21 cellular contexts compared by ENCODE assay signal in the genomic region with DNA sequence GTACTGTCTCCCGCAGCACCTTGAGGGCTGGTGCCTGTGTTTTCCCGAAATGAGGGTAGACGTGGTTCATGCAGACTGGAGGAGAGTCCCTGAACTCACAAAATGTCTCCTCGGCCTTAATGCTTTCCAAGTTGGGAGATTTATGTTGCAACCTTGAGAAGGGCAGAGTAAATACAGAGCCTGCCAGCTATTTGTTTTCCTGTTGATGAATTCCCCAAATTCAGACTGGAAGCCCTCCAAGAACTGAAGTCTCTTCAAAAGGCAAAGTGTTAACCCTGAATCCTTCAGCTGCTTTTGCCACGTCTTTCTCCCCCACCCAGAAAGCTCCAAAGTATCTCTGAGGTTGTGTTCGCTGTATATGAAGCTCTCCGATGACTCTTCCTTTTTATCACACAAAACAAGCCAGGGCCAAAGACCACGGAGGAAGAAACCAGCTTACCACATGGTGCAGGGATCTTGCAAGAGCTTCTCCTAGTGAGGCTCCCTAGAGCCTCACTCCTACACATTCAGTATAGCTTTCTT.
DNase-seq lines count a peak whose midpoint lies in the region; TF ChIP-seq lines count a peak whose summit lies in the region.
"Had no signal": no experiment of that assay in that cellular context is flagged by ENCODE, and none has a peak within 500 bp of the region (broad histone marks: within the 10 kb centered on the region; RNA-seq: fewer than 3 reads in every experiment).

No MANE protein-coding gene starts in this region.

- TF ChIP-seq CTCF in neural progenitor cell (IDR thresholded peaks at IDR 0.05): no peak
- no peak for TF ChIP-seq CTCF in dorsolateral prefrontal cortex (IDR thresholded peaks at IDR 0.05 in 54 of 56, conservative IDR thresholded peaks at IDR 0.05 in 2 of 56; ENCODE audit: low read depth in 1 of 56, partially characterized antibody in 56 of 56)

- no peaks in the 10 kb centered on the region for H3K9me3 Mint-ChIP-seq in neural progenitor cell
- H3K9me3 Mint-ChIP-seq: activated naive CD4-positive, alpha-beta T cell treated with anti-CD3 and anti-CD28 coated beads, Interleukin-2, amount 50 U/mL, for 72 hours; activated T-cell treated with anti-CD3 and anti-CD28 coated beads, Interleukin-2, amount 50 U/mL, for 72 hours; T-helper 1 cell treated with Interleukin-12 subunit alpha and Interleukin-12 subunit beta and Interleukin-4 antibody, amounts not matched to agents 30 μg/mL and 1 μg/mL, for 36 hours had no signal

- H3K27me3 Mint-ChIP-seq in neural progenitor cell (ENCODE audit: insufficient read depth, low read depth): peaks cover 8% of the 10 kb centered on the region

- H3K27ac Mint-ChIP-seq in neural progenitor cell: no peak overlapping the region
- H3K27ac Mint-ChIP-seq: activated CD8-positive, alpha-beta T cell treated with anti-CD3 and anti-CD28 coated beads, Interleukin-2, amount 10 ng/mL, durations not matched to agents 7 days and 5 days; activated naive CD4-positive, alpha-beta T cell treated with anti-CD3 and anti-CD28 coated beads, Interleukin-2, amount 50 U/mL, for 72 hours; activated T-cell treated with anti-CD3 and anti-CD28 coated beads, Interleukin-2, amount 50 U/mL, for 72 hours; T-helper 1 cell treated with Interleukin-12 subunit alpha and Interleukin-12 subunit beta and Interleukin-4 antibody, amounts not matched to agents 30 μg/mL and 1 μg/mL, for 36 hours had no signal

- H3K9me2 ChIP-seq in GM23248 (ENCODE audit: insufficient read depth): no peaks in the 10 kb centered on the region

- WGBS in GM23248 (ENCODE audit: low coverage in 1 of 2, low lambda C conversion rate in 2 of 2, missing lambda C conversion rate in 2 of 2), 2 experiments: 51 to 58% methylated on average over 8 of the region's 8 CpGs

- no peaks in the 10 kb centered on the region for H3K36me3 ChIP-seq in GM23248 (ENCODE audit: low read depth)
- H3K36me3 ChIP-seq in neural progenitor cell: no peaks in the 10 kb centered on the region
- H3K36me3 ChIP-seq: colonic mucosa, tibial artery had no signal

- H3K27me3 ChIP-seq in GM23248 (replicated peaks; ENCODE audit: insufficient read depth) (no peaks in the 10 kb centered on the region), neural progenitor cell (no peaks in the 10 kb centered on the region), dorsolateral prefrontal cortex (peaks cover 0 to 29% (median 0%) of the 10 kb centered on the region in 45 donors)
- H3K27me3 ChIP-seq: colonic mucosa, hepatocyte had no signal

- intact Hi-C loops in dorsolateral prefrontal cortex (cut with DNase I): loop anchor here in 1 of 2 donors (10.0 kb wide), 2 partner anchors 167 to 297 kb away; no protein-coding TSS in a partner anchor
- intact Hi-C loops in posterior cingulate gyrus (cut with DNase I): loop anchor here (5.0 to 10.0 kb wide), 2 partner anchors 785 to 1267 kb away; a partner anchor contains a TSS

- H4K20me1 ChIP-seq in GM23248 (ENCODE audit: insufficient read depth): no peaks in the 10 kb centered on the region
- H4K20me1 ChIP-seq in neural progenitor cell (ENCODE audit: low read depth): no peaks in the 10 kb centered on the region

- H3K4me3 Mint-ChIP-seq in neural progenitor cell: no peak overlapping the region
- H3K4me3 Mint-ChIP-seq: activated CD8-positive, alpha-beta T cell treated with anti-CD3 and anti-CD28 coated beads, Interleukin-2, amount 10 ng/mL, durations not matched to agents 7 days and 5 days; activated T-cell treated with anti-CD3 and anti-CD28 coated beads, Interleukin-2, amount 50 U/mL, for 72 hours; T-helper 1 cell treated with Interleukin-12 subunit alpha and Interleukin-12 subunit beta and Interleukin-4 antibody, amounts not matched to agents 30 μg/mL and 1 μg/mL, for 36 hours had no signal

- H3K9ac ChIP-seq in GM23248 (no peak overlapping the region), neural progenitor cell (no peak overlapping the region)

- H3K4me2 ChIP-seq in GM23248 (ENCODE audit: unreplicated experiment): no peak overlapping the region
- H3K4me2 ChIP-seq in neural progenitor cell: no peak overlapping the region
- H3K4me2 ChIP-seq: hepatocyte had no signal

- H2AFZ ChIP-seq in GM23248 (peak overlapping the region; percentile 32; the same call in 1 of the 2 replicates), neural progenitor cell (replicated peaks) (peak overlapping the region; percentile 53)
- H2AFZ ChIP-seq: hepatocyte had no signal

- H3K27ac ChIP-seq in GM23248 (no peak overlapping the region), neural progenitor cell (no peak overlapping the region), dorsolateral prefrontal cortex (no peak overlapping the region)
- H3K27ac ChIP-seq: colonic mucosa, hepatocyte, tibial artery had no signal

- in situ Hi-C loops in GM23248 (cut with MboI): loop anchor here (5.0 to 10.0 kb wide), 3 partner anchors 177 to 757 kb away; no protein-coding TSS in a partner anchor

- H3K79me2 ChIP-seq in GM23248 (ENCODE audit: insufficient read depth) (no peaks in the 10 kb centered on the region), neural progenitor cell (ENCODE audit: low read depth) (no peaks in the 10 kb centered on the region)
- H3K79me2 ChIP-seq: hepatocyte had no signal

- no peaks in the 10 kb centered on the region for H3K9me3 ChIP-seq in GM23248 (ENCODE audit: low read depth)
- no peaks in the 10 kb centered on the region for H3K9me3 ChIP-seq in neural progenitor cell (ENCODE audit: low read depth)
- H3K9me3 ChIP-seq: Caco-2, colonic mucosa, tibial artery had no signal

- H3K36me3 Mint-ChIP-seq in neural progenitor cell: no peaks in the 10 kb centered on the region
- H3K36me3 Mint-ChIP-seq: activated naive CD4-positive, alpha-beta T cell treated with anti-CD3 and anti-CD28 coated beads, Interleukin-2, amount 50 U/mL, for 72 hours had no signal

- H3F3A ChIP-seq in GM23248 (ENCODE audit: insufficient read depth) (no peaks in the 10 kb centered on the region), neural progenitor cell (ENCODE audit: low read depth) (peaks cover 4% of the 10 kb centered on the region)

- H3K4me1 Mint-ChIP-seq in neural progenitor cell: peaks cover 22% of the 10 kb centered on the region

- DNase-seq in GM23248 (peak; percentile 4), NCI-H226 (peak; percentile 29), amniotic epithelial cell (ENCODE audit: low read depth) (peak; percentile 74), neural progenitor cell (ENCODE audit: low spot score) (no peak), dorsolateral prefrontal cortex (no peak), posterior cingulate gyrus (no peak), NCI-H2196 treated with DMSO at 0.1 percent for 48 hours (lab: John Stamatoyannopoulos, UW; ENCODE audit: unreplicated experiment) (no peak), HK-2 (ENCODE audit: unreplicated experiment) (no peak)
- DNase-seq: activated CD8-positive, alpha-beta T cell treated with anti-CD3 and anti-CD28 coated beads, Interleukin-2, amount 10 ng/mL, durations not matched to agents 7 days and 5 days; activated T-cell treated with anti-CD3 and anti-CD28 coated beads, Interleukin-2, amount 50 U/mL, for 72 hours; Caco-2; colonic mucosa; foreskin fibroblast; NCI-H1694; NCI-H446 treated with DMSO at 0.1 percent for 48 hours; Right ventricle myocardium superior; stimulated activated naive CD4-positive, alpha-beta T cell; tibial artery had no signal

- no peak overlapping the region for H3K4me3 ChIP-seq in GM23248
- H3K4me3 ChIP-seq in neural progenitor cell: no peak overlapping the region
- H3K4me3 ChIP-seq in dorsolateral prefrontal cortex: no peak overlapping the region
- H3K4me3 ChIP-seq: colonic mucosa, hepatocyte, tibial artery had no signal

- no peaks in the 10 kb centered on the region for H3K4me1 ChIP-seq in GM23248 (ENCODE audit: insufficient read depth)
- peaks cover 3% of the 10 kb centered on the region for H3K4me1 ChIP-seq in neural progenitor cell
- H3K4me1 ChIP-seq: colonic mucosa had no signal

Comparison
In these comparisons a context has a peak if more than half of its experiments do, and no peak if none do; other contexts are left out.
1. DNase-seq: peak in GM23248 (single experiment), NCI-H226 (single experiment) and amniotic epithelial cell (single experiment); none in neural progenitor cell (single experiment), dorsolateral prefrontal cortex (0 of 10), posterior cingulate gyrus (0 of 10), NCI-H2196 treated with DMSO at 0.1 percent for 48 hours (single experiment) and HK-2 (single experiment).